Comparison of ENCODE assay signal across 1 cellular context in the genomic region with DNA sequence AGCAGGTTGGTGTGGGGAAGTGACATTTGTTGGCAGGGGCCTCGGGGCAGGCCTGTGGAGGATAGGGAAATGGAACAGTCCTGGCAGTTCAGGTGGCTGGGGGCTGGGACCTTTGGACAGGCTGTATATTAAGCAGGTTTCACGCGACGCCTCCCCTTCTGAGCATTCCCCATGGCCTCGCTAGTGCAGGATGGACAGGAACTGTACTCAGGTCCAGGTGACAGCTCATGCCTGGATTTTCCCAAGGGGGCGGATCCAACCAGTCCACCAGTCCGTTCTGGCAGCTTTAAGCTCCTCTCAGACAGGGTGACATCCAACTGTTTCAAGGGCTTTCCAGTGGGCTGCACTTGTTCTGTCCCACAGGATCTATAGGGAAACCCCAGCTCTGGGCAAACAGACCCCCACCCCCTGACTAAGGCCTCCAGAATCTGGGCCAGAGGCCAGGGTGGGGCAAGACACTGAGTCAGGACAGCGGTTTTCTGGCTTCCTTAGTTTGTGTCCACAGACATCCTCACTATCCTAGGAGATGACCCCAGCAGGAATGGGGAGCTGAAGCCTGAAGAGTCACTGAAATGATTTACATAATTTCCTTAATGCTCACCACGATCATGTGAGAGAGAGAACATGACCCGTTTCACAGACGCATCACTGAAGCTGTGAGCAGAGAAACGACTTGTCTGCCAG.
TF ChIP-seq lines count a peak whose summit lies in the region.

No MANE protein-coding gene starts in this region.

TF ChIP-seq in HepG2, 621 proteins besides CTCF, POLR2A, EP300 and RAD21 (continued from another document and continues in another):
- TF ChIP-seq NFAT5 (CRISPR knock-in tag; IDR thresholded peaks at IDR 0.05) = no peak
- 0 out of 2 replicates have a peak, but pooled peaks have one; percentile 16 for TF ChIP-seq HNF4A (CRISPR knock-in tag; IDR thresholded peaks at IDR 0.05)
- TF ChIP-seq HNF4G (IDR thresholded peaks at IDR 0.05; ENCODE audit: borderline replicate concordance, low read depth, low read length) = no peak
- no peak for TF ChIP-seq HNF4G (CRISPR knock-in tag; IDR thresholded peaks at IDR 0.05; ENCODE audit: borderline replicate concordance, low read depth)
- TF ChIP-seq ATF1 (CRISPR knock-in tag; IDR thresholded peaks at IDR 0.05) = no peak
- TF ChIP-seq ZNF567 (CRISPR knock-in tag; IDR thresholded peaks at IDR 0.05; ENCODE audit: borderline replicate concordance) = no peak
- no peak for TF ChIP-seq NR0B2 (CRISPR knock-in tag; IDR thresholded peaks at IDR 0.05)
- TF ChIP-seq ZKSCAN1 (IDR thresholded peaks at IDR 0.05; ENCODE audit: low read length) = no peak
- TF ChIP-seq FOXJ3 (CRISPR knock-in tag; IDR thresholded peaks at IDR 0.05; ENCODE audit: borderline replicate concordance) = no peak
- no peak for TF ChIP-seq ZC3H13 (CRISPR knock-in tag; IDR thresholded peaks at IDR 0.05)
- TF ChIP-seq, protein P1, sequence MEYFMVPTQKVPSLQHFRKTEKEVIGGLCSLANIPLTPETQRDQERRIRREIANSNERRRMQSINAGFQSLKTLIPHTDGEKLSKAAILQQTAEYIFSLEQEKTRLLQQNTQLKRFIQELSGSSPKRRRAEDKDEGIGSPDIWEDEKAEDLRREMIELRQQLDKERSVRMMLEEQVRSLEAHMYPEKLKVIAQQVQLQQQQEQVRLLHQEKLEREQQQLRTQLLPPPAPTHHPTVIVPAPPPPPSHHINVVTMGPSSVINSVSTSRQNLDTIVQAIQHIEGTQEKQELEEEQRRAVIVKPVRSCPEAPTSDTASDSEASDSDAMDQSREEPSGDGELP (IDR thresholded peaks at IDR 0.05; ENCODE audit: borderline replicate concordance, low read depth) = peak; percentile 31; the same call in 1 of the 2 replicates
- TF ChIP-seq MAFG (CRISPR knock-in tag; IDR thresholded peaks at IDR 0.05) = no peak
- TF ChIP-seq EHMT2 (IDR thresholded peaks at IDR 0.05; ENCODE audit: borderline replicate concordance, low read depth, low read length) = no peak
- no peak for TF ChIP-seq ZFP90 (CRISPR knock-in tag; IDR thresholded peaks at IDR 0.05; ENCODE audit: borderline replicate concordance)
- TF ChIP-seq TCF7 (IDR thresholded peaks at IDR 0.05; ENCODE audit: low read depth) = no peak
- TF ChIP-seq ZNF615 (CRISPR knock-in tag; IDR thresholded peaks at IDR 0.05; ENCODE audit: borderline replicate concordance) = no peak
- TF ChIP-seq DMAP1 (CRISPR knock-in tag; IDR thresholded peaks at IDR 0.05) = no peak
- TF ChIP-seq ZNF468 (CRISPR knock-in tag; IDR thresholded peaks at IDR 0.05) = no peak
- TF ChIP-seq ZNF292 (CRISPR knock-in tag; IDR thresholded peaks at IDR 0.05; ENCODE audit: borderline replicate concordance, low read depth) = peak; percentile 37; the same call in 1 of the 2 replicates
- no peak for TF ChIP-seq ZBTB8A (CRISPR knock-in tag; IDR thresholded peaks at IDR 0.05; ENCODE audit: borderline replicate concordance, low read depth)
- TF ChIP-seq, protein P2, sequence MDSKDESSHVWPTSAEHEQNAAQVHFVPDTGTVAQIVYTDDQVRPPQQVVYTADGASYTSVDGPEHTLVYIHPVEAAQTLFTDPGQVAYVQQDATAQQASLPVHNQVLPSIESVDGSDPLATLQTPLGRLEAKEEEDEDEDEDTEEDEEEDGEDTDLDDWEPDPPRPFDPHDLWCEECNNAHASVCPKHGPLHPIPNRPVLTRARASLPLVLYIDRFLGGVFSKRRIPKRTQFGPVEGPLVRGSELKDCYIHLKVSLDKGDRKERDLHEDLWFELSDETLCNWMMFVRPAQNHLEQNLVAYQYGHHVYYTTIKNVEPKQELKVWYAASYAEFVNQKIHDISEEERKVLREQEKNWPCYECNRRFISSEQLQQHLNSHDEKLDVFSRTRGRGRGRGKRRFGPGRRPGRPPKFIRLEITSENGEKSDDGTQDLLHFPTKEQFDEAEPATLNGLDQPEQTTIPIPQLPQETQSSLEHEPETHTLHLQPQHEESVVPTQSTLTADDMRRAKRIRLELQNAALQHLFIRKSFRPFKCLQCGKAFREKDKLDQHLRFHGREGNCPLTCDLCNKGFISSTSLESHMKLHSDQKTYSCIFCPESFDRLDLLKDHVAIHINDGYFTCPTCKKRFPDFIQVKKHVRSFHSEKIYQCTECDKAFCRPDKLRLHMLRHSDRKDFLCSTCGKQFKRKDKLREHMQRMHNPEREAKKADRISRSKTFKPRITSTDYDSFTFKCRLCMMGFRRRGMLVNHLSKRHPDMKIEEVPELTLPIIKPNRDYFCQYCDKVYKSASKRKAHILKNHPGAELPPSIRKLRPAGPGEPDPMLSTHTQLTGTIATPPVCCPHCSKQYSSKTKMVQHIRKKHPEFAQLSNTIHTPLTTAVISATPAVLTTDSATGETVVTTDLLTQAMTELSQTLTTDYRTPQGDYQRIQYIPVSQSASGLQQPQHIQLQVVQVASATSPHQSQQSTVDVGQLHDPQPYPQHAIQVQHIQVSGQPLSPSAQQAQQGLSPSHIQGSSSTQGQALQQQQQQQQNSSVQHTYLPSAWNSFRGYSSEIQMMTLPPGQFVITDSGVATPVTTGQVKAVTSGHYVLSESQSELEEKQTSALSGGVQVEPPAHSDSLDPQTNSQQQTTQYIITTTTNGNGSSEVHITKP (CRISPR knock-in tag; IDR thresholded peaks at IDR 0.05; ENCODE audit: low read depth) = 0 out of 2 replicates have a peak, but pooled peaks have one; percentile 64
- no peak for TF ChIP-seq ZFP36L1 (CRISPR knock-in tag; IDR thresholded peaks at IDR 0.05)
- TF ChIP-seq DBP (CRISPR knock-in tag; IDR thresholded peaks at IDR 0.05; ENCODE audit: not compliant biosample characterization) = no peak
- no peak for TF ChIP-seq ZMYM2 (CRISPR knock-in tag; IDR thresholded peaks at IDR 0.05)
- no peak for TF ChIP-seq GABPB1 (CRISPR knock-in tag; IDR thresholded peaks at IDR 0.05)
- TF ChIP-seq NAIF1 (CRISPR knock-in tag; IDR thresholded peaks at IDR 0.05; ENCODE audit: borderline replicate concordance) = no peak
- TF ChIP-seq HMG20A (CRISPR knock-in tag; IDR thresholded peaks at IDR 0.05; ENCODE audit: borderline replicate concordance) = no peak
- TF ChIP-seq ZNF335 (CRISPR knock-in tag; IDR thresholded peaks at IDR 0.05) = no peak
- TF ChIP-seq SIN3B (IDR thresholded peaks at IDR 0.05; ENCODE audit: low read length) = no peak
- TF ChIP-seq ASH2L (IDR thresholded peaks at IDR 0.05; ENCODE audit: insufficient read length, low read depth, low read length) = no peak
- TF ChIP-seq SMAD9 (CRISPR knock-in tag; IDR thresholded peaks at IDR 0.05) = no peak
- TF ChIP-seq ZNF138 (CRISPR knock-in tag; IDR thresholded peaks at IDR 0.05; ENCODE audit: low read depth) = no peak
- TF ChIP-seq, protein P3, sequence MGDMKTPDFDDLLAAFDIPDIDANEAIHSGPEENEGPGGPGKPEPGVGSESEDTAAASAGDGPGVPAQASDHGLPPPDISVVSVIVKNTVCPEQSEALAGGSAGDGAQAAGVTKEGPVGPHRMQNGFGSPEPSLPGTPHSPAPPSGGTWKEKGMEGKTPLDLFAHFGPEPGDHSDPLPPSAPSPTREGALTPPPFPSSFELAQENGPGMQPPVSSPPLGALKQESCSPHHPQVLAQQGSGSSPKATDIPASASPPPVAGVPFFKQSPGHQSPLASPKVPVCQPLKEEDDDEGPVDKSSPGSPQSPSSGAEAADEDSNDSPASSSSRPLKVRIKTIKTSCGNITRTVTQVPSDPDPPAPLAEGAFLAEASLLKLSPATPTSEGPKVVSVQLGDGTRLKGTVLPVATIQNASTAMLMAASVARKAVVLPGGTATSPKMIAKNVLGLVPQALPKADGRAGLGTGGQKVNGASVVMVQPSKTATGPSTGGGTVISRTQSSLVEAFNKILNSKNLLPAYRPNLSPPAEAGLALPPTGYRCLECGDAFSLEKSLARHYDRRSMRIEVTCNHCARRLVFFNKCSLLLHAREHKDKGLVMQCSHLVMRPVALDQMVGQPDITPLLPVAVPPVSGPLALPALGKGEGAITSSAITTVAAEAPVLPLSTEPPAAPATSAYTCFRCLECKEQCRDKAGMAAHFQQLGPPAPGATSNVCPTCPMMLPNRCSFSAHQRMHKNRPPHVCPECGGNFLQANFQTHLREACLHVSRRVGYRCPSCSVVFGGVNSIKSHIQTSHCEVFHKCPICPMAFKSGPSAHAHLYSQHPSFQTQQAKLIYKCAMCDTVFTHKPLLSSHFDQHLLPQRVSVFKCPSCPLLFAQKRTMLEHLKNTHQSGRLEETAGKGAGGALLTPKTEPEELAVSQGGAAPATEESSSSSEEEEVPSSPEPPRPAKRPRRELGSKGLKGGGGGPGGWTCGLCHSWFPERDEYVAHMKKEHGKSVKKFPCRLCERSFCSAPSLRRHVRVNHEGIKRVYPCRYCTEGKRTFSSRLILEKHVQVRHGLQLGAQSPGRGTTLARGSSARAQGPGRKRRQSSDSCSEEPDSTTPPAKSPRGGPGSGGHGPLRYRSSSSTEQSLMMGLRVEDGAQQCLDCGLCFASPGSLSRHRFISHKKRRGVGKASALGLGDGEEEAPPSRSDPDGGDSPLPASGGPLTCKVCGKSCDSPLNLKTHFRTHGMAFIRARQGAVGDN (CRISPR knock-in tag; IDR thresholded peaks at IDR 0.05) = peak; percentile 30; the same call in 1 of the 2 replicates
- TF ChIP-seq ZNF605 (CRISPR knock-in tag; IDR thresholded peaks at IDR 0.05) = no peak
- TF ChIP-seq POLR2AphosphoS5 (IDR thresholded peaks at IDR 0.05; ENCODE audit: low read depth, low read length) = no peak
- TF ChIP-seq ZNF260 (CRISPR knock-in tag; IDR thresholded peaks at IDR 0.05; ENCODE audit: borderline replicate concordance, low read depth) = no peak
- TF ChIP-seq NCOR1 (IDR thresholded peaks at IDR 0.05; ENCODE audit: borderline replicate concordance, low read length) = no peak
- no peak for TF ChIP-seq TEAD3 (CRISPR knock-in tag; optimal IDR thresholded peaks at IDR 0.05; ENCODE audit: borderline replicate concordance)
- TF ChIP-seq THAP7 (CRISPR knock-in tag; IDR thresholded peaks at IDR 0.05) = no peak
- TF ChIP-seq U2AF1 (optimal IDR thresholded peaks at IDR 0.05; ENCODE audit: low read depth, low read length) = no peak
- no peak for TF ChIP-seq ZNF691 (CRISPR knock-in tag; IDR thresholded peaks at IDR 0.05; ENCODE audit: borderline replicate concordance, low read depth)
- TF ChIP-seq FOXA1 (IDR thresholded peaks at IDR 0.05) = no peak
- no peak for TF ChIP-seq FOXA1 (CRISPR knock-in tag; IDR thresholded peaks at IDR 0.05)
- no peak for TF ChIP-seq HMGA1 (CRISPR knock-in tag; conservative IDR thresholded peaks at IDR 0.05)
- no peak for TF ChIP-seq DPF2 (CRISPR knock-in tag; IDR thresholded peaks at IDR 0.05; ENCODE audit: borderline replicate concordance, low read depth)
- no peak for TF ChIP-seq PITX1 (CRISPR knock-in tag; IDR thresholded peaks at IDR 0.05)
- no peak for TF ChIP-seq ZFAT (CRISPR knock-in tag; conservative IDR thresholded peaks at IDR 0.05)
- TF ChIP-seq, protein P4, sequence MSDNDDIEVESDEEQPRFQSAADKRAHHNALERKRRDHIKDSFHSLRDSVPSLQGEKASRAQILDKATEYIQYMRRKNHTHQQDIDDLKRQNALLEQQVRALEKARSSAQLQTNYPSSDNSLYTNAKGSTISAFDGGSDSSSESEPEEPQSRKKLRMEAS (IDR thresholded peaks at IDR 0.05) = peak; percentile 21; the same call in 1 of the 2 replicates
